ENCODE assay signal across 8 cellular contexts in genomic region chr10:66622050-66622449, GRCh38.
"Had no signal": no experiment of that assay in that cellular context is flagged by ENCODE, and none has a peak within 500 bp of the region (broad histone marks: within the 10 kb centered on the region; RNA-seq: fewer than 3 reads in every experiment).

No MANE protein-coding gene starts in this region.

- FAIRE-seq: G401.6, GM12878, GM12891, GM12892, GM18507, GM19239 had no signal

- H3K4me3 ChIP-seq: GM12878 had no signal

- DNase-seq: GDM1, GF-D8 had no signal

- ATAC-seq: GM12878 had no signal
